ENCODE assay signal across 1 cellular context in the genomic region with DNA sequence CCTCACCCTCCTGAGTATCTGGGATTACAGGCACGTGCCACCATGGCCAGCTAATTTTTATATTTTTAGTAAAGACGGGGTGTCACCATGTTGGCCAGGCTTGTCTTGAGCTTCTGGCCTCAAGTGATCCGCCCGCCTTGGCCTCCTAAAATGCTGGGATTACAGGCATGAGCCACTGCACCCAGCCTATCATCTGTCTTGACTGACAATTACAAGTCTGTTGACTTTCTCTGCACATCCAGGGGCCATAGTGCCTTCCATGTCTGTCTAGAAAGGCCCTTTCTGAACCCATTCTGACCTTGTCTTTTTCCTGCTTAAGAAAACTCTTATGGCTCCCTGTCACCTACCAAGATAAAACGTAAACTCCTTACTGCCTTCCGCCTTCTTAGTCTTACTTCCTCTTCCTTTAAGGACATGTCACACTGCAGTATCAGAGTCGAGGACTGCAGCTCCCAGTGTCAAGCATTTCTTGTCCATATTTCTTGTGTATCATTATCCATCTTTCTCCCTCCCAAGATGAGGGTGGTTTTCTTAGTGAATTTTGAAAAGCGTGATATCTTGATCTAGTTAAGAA.
TF ChIP-seq lines count a peak whose summit lies in the region.

No MANE protein-coding gene starts in this region.

TF ChIP-seq in K562, 482 proteins besides CTCF, POLR2A, EP300 and RAD21 (continued from another document):
- TF ChIP-seq, protein P1, sequence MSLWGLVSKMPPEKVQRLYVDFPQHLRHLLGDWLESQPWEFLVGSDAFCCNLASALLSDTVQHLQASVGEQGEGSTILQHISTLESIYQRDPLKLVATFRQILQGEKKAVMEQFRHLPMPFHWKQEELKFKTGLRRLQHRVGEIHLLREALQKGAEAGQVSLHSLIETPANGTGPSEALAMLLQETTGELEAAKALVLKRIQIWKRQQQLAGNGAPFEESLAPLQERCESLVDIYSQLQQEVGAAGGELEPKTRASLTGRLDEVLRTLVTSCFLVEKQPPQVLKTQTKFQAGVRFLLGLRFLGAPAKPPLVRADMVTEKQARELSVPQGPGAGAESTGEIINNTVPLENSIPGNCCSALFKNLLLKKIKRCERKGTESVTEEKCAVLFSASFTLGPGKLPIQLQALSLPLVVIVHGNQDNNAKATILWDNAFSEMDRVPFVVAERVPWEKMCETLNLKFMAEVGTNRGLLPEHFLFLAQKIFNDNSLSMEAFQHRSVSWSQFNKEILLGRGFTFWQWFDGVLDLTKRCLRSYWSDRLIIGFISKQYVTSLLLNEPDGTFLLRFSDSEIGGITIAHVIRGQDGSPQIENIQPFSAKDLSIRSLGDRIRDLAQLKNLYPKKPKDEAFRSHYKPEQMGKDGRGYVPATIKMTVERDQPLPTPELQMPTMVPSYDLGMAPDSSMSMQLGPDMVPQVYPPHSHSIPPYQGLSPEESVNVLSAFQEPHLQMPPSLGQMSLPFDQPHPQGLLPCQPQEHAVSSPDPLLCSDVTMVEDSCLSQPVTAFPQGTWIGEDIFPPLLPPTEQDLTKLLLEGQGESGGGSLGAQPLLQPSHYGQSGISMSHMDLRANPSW (CRISPR knock-in tag; IDR thresholded peaks at IDR 0.05): no peak
- TF ChIP-seq ZNF668 (CRISPR knock-in tag; IDR thresholded peaks at IDR 0.05) (no peak), ZNF707 (CRISPR knock-in tag; conservative IDR thresholded peaks at IDR 0.05) (no peak), TAL1 (IDR thresholded peaks at IDR 0.05) (no peak), ZNF77 (CRISPR knock-in tag; IDR thresholded peaks at IDR 0.05) (no peak), ZNF583 (CRISPR knock-in tag; IDR thresholded peaks at IDR 0.05) (0 out of 2 replicates have a peak, but pooled peaks have one; percentile 43), CSDE1 (IDR thresholded peaks at IDR 0.05) (no peak), ZNF146 (CRISPR knock-in tag; IDR thresholded peaks at IDR 0.05; ENCODE audit: unreplicated experiment) (no peak)
- TF ChIP-seq, protein P2, sequence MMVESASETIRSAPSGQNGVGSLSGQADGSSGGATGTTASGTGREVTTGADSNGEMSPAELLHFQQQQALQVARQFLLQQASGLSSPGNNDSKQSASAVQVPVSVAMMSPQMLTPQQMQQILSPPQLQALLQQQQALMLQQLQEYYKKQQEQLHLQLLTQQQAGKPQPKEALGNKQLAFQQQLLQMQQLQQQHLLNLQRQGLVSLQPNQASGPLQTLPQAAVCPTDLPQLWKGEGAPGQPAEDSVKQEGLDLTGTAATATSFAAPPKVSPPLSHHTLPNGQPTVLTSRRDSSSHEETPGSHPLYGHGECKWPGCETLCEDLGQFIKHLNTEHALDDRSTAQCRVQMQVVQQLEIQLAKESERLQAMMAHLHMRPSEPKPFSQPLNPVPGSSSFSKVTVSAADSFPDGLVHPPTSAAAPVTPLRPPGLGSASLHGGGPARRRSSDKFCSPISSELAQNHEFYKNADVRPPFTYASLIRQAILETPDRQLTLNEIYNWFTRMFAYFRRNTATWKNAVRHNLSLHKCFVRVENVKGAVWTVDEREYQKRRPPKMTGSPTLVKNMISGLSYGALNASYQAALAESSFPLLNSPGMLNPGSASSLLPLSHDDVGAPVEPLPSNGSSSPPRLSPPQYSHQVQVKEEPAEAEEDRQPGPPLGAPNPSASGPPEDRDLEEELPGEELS (CRISPR knock-in tag; IDR thresholded peaks at IDR 0.05; ENCODE audit: borderline replicate concordance): no peak
- TF ChIP-seq, protein P3, sequence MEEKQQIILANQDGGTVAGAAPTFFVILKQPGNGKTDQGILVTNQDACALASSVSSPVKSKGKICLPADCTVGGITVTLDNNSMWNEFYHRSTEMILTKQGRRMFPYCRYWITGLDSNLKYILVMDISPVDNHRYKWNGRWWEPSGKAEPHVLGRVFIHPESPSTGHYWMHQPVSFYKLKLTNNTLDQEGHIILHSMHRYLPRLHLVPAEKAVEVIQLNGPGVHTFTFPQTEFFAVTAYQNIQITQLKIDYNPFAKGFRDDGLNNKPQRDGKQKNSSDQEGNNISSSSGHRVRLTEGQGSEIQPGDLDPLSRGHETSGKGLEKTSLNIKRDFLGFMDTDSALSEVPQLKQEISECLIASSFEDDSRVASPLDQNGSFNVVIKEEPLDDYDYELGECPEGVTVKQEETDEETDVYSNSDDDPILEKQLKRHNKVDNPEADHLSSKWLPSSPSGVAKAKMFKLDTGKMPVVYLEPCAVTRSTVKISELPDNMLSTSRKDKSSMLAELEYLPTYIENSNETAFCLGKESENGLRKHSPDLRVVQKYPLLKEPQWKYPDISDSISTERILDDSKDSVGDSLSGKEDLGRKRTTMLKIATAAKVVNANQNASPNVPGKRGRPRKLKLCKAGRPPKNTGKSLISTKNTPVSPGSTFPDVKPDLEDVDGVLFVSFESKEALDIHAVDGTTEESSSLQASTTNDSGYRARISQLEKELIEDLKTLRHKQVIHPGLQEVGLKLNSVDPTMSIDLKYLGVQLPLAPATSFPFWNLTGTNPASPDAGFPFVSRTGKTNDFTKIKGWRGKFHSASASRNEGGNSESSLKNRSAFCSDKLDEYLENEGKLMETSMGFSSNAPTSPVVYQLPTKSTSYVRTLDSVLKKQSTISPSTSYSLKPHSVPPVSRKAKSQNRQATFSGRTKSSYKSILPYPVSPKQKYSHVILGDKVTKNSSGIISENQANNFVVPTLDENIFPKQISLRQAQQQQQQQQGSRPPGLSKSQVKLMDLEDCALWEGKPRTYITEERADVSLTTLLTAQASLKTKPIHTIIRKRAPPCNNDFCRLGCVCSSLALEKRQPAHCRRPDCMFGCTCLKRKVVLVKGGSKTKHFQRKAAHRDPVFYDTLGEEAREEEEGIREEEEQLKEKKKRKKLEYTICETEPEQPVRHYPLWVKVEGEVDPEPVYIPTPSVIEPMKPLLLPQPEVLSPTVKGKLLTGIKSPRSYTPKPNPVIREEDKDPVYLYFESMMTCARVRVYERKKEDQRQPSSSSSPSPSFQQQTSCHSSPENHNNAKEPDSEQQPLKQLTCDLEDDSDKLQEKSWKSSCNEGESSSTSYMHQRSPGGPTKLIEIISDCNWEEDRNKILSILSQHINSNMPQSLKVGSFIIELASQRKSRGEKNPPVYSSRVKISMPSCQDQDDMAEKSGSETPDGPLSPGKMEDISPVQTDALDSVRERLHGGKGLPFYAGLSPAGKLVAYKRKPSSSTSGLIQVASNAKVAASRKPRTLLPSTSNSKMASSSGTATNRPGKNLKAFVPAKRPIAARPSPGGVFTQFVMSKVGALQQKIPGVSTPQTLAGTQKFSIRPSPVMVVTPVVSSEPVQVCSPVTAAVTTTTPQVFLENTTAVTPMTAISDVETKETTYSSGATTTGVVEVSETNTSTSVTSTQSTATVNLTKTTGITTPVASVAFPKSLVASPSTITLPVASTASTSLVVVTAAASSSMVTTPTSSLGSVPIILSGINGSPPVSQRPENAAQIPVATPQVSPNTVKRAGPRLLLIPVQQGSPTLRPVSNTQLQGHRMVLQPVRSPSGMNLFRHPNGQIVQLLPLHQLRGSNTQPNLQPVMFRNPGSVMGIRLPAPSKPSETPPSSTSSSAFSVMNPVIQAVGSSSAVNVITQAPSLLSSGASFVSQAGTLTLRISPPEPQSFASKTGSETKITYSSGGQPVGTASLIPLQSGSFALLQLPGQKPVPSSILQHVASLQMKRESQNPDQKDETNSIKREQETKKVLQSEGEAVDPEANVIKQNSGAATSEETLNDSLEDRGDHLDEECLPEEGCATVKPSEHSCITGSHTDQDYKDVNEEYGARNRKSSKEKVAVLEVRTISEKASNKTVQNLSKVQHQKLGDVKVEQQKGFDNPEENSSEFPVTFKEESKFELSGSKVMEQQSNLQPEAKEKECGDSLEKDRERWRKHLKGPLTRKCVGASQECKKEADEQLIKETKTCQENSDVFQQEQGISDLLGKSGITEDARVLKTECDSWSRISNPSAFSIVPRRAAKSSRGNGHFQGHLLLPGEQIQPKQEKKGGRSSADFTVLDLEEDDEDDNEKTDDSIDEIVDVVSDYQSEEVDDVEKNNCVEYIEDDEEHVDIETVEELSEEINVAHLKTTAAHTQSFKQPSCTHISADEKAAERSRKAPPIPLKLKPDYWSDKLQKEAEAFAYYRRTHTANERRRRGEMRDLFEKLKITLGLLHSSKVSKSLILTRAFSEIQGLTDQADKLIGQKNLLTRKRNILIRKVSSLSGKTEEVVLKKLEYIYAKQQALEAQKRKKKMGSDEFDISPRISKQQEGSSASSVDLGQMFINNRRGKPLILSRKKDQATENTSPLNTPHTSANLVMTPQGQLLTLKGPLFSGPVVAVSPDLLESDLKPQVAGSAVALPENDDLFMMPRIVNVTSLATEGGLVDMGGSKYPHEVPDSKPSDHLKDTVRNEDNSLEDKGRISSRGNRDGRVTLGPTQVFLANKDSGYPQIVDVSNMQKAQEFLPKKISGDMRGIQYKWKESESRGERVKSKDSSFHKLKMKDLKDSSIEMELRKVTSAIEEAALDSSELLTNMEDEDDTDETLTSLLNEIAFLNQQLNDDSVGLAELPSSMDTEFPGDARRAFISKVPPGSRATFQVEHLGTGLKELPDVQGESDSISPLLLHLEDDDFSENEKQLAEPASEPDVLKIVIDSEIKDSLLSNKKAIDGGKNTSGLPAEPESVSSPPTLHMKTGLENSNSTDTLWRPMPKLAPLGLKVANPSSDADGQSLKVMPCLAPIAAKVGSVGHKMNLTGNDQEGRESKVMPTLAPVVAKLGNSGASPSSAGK (IDR thresholded peaks at IDR 0.05): peak; percentile 22; the same call in 1 of the 2 replicates
- TF ChIP-seq, protein P4, sequence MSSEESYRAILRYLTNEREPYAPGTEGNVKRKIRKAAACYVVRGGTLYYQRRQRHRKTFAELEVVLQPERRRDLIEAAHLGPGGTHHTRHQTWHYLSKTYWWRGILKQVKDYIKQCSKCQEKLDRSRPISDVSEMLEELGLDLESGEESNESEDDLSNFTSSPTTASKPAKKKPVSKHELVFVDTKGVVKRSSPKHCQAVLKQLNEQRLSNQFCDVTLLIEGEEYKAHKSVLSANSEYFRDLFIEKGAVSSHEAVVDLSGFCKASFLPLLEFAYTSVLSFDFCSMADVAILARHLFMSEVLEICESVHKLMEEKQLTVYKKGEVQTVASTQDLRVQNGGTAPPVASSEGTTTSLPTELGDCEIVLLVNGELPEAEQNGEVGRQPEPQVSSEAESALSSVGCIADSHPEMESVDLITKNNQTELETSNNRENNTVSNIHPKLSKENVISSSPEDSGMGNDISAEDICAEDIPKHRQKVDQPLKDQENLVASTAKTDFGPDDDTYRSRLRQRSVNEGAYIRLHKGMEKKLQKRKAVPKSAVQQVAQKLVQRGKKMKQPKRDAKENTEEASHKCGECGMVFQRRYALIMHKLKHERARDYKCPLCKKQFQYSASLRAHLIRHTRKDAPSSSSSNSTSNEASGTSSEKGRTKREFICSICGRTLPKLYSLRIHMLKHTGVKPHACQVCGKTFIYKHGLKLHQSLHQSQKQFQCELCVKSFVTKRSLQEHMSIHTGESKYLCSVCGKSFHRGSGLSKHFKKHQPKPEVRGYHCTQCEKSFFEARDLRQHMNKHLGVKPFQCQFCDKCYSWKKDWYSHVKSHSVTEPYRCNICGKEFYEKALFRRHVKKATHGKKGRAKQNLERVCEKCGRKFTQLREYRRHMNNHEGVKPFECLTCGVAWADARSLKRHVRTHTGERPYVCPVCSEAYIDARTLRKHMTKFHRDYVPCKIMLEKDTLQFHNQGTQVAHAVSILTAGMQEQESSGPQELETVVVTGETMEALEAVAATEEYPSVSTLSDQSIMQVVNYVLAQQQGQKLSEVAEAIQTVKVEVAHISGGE (CRISPR knock-in tag; IDR thresholded peaks at IDR 0.05): no peak
- TF ChIP-seq, protein P5, sequence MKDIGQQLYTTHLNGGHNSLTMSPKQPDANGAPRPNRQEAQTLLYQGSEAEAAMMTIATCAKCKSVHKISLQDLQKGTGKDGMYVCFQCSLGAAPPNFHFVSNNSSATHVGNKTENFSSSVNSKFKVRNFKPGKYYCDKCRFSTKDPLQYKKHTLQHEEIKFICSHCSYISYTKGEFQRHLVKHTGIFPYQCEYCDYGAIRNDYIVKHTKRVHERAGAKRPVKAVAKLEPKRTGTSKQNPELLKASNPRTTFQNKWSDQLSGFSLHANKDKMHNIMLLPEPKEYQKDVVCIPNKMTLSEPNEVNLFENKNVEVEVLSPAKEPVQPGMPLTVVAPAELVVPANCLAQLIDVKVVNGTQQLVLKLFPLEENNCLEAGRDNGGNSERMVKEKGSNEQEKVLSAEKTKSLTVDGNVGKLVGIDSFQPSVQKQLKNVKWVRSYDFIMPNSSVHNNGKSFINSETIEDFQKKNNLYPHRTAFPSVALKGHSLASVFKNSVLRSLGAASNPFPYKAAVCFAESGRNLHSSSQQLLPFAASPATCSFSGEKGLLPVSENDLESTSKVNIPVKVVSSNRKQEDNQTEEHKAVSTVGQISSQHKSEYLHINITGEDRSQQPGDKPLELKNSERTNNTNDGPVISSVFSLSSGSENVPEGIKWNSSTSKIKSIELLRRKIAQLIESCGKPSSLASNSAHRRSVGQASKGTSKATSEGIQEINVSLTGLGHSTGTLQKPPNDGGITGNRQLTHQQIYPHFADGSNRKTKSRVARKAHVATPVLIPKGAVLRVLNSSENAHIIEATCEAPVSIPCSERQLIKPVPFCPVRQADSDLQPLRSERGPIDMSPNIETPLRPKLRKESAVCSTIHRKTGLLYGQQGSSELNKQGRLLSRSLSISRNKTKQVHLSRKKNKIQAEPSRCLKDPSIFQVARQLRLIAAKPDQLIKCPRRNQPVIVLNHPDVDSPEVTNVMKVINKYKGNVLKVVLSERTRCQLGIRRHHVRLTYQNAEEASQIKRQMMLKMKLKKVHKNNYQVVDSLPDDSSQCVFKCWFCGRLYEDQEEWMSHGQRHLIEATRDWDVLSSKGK (CRISPR knock-in tag; IDR thresholded peaks at IDR 0.05): no peak
TF ChIP-seq in K562: peak in this region for 9.
